27 cellular contexts compared by ENCODE assay signal in the genomic region with DNA sequence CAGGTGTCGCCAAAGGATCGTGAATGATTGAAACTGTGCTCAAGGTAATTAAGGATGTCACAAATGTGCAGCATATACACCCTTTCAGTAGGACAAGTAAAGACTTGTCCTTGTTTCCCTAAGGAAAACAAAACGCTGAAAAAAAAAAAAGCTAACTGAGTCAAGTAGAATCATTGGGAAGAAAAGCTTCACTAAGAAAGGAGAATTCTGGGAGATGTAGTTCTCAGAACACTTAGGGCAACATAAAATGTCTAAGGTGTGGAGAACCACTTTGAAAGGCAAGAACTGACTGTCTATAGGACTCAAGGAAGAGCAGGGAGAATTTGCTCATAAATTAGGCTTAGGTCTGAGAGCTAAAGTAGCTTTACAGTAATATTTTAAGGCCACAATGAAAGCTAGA. TPM values are rescaled to one million over a fixed set of nuclear protein-coding genes. Genes with fewer than 3 reads are reported as not detected.
DNase-seq lines count a peak whose midpoint lies in the region; ATAC-seq, FAIRE-seq and TF ChIP-seq lines count a peak whose summit lies in the region.
"Had no signal": no experiment of that assay in that cellular context is flagged by ENCODE, and none has a peak within 500 bp of the region (broad histone marks: within the 10 kb centered on the region; RNA-seq: fewer than 3 reads in every experiment).

No MANE protein-coding gene starts in this region.

- H2BK5ac ChIP-seq in H1 (ENCODE audit: low read depth, low read length) (peak overlapping the region; percentile 60; the same call in 1 of the 2 replicates), H9 (ENCODE audit: insufficient read length, low read length) (no peak overlapping the region)

- BruUV-seq in mammary epithelial cell (replicated peaks; lab: Mats Ljungman, UMichigan) (no TSS peak), MCF 10A (replicated peaks; lab: Mats Ljungman, UMichigan) (no TSS peak)

- H3K79me2 ChIP-seq in mammary epithelial cell (ENCODE audit: insufficient read depth, low read length): no peaks in the 10 kb centered on the region
- H3K79me2 ChIP-seq in H1 (ENCODE audit: control insufficient read depth in 1 of 2, insufficient read depth in 2 of 2, low read length in 2 of 2): no peaks in the 10 kb centered on the region
- H3K79me2 ChIP-seq in H9 (ENCODE audit: insufficient read depth, low read length): no peaks in the 10 kb centered on the region

- no peak overlapping the region for H4K91ac ChIP-seq in H1 (replicated peaks; ENCODE audit: insufficient read length, low read length)
- H4K91ac ChIP-seq in H9 (ENCODE audit: insufficient read length, low read depth, low read length): no peak overlapping the region

- H3K36me3 ChIP-seq in mammary epithelial cell (ENCODE audit: insufficient read depth, low read length) (no peaks in the 10 kb centered on the region), H1 (ENCODE audit: control insufficient read depth in 2 of 4, insufficient read depth in 4 of 4, low read length in 3 of 4) (no peaks in the 10 kb centered on the region)

- peak; percentile 0 for DNase-seq in mammary epithelial cell
- DNase-seq in MCF 10A (ENCODE audit: unreplicated experiment): no peak
- peak; percentile 85 for DNase-seq in NCI-H748 (lab: John Stamatoyannopoulos, UW; ENCODE audit: unreplicated experiment)
- DNase-seq in H1 (ENCODE audit: low read depth in 1 of 2, low spot score in 2 of 2): no peak
- no peak for DNase-seq in activated CD4-positive, alpha-beta T cell treated with anti-CD3 and anti-CD28 coated beads for 4 hours
- DNase-seq in H9: no peak
- DNase-seq: DMS79, EL, GDM1, MV-4-11, NCI-H1417 treated with DMSO at 0.1 percent for 48 hours, NCI-H1694 treated with DMSO at 0.1 percent for 48 hours, NCI-H2081, NCI-H446 treated with DMSO at 0.1 percent for 48 hours, SHP77 treated with DMSO at 0.1 percent for 48 hours, SW 1271, T-helper 17 cell had no signal

- no peak for TF ChIP-seq CTCF in mammary epithelial cell (conservative IDR thresholded peaks at IDR 0.05 in 1 of 2, IDR thresholded peaks at IDR 0.05 in 1 of 2; ENCODE audit: extremely low read depth in 1 of 2, insufficient read depth in 1 of 2, low read depth in 1 of 2, low read length in 2 of 2)
- no peak for TF ChIP-seq CTCF in MCF 10A (IDR thresholded peaks at IDR 0.05; ENCODE audit: unreplicated experiment)
- no peak for TF ChIP-seq CTCF in H1 (IDR thresholded peaks at IDR 0.05; ENCODE audit: control extremely low read depth in 1 of 3, insufficient read depth in 1 of 3, low read depth in 1 of 3, low read length in 3 of 3)
- no peak for TF ChIP-seq CTCF in H9 (conservative IDR thresholded peaks at IDR 0.05)

- H3K27ac ChIP-seq in mammary epithelial cell (ENCODE audit: insufficient read depth, low read depth, low read length) (no peak overlapping the region), H1 (ENCODE audit: low read depth, low read length) (no peak overlapping the region), H9 (ENCODE audit: insufficient read length, low read depth, low read length) (no peak overlapping the region)
- H3K27ac ChIP-seq: HL-60, SK-N-MC had no signal

- 59% methylated on average over 3 of the region's 3 CpGs for WGBS in mammary epithelial cell (ENCODE audit: low coverage, missing lambda C conversion rate)
- WGBS in H1 (ENCODE audit: extremely low coverage in 1 of 2, insufficient coverage in 1 of 2, insufficient read length in 1 of 2, insufficient replicate concordance in 2 of 2, low coverage in 1 of 2, low lambda C conversion rate in 2 of 2, missing lambda C conversion rate in 1 of 2), 2 experiments: 67% methylated on average over 3 of the region's 3 CpGs; no CpG with 5 or more reads in 1 of the 2 experiments
- no CpG with 5 or more reads among the region's 3 CpGs for WGBS in H9 (ENCODE audit: extremely low coverage, insufficient read length, low lambda C conversion rate)

- no peak overlapping the region for H2BK120ac ChIP-seq in H1 (replicated peaks; ENCODE audit: low read depth, low read length)
- H2BK120ac ChIP-seq in H9 (ENCODE audit: low read depth, low read length, poor library complexity, severe bottlenecking): no peak overlapping the region

- H3K23ac ChIP-seq in H1 (ENCODE audit: insufficient read length) (no peak overlapping the region), H9 (ENCODE audit: insufficient read length, low read depth, low read length) (no peak overlapping the region)

- H4K8ac ChIP-seq in H1 (ENCODE audit: extremely low read depth, insufficient read depth, low read length) (no peak overlapping the region), H9 (replicated peaks; ENCODE audit: insufficient read length, low read depth, low read length) (no peak overlapping the region)

- dilution Hi-C loops in mammary epithelial cell (cut with HindIII; ENCODE audit: low sequenced_read_pairs): no loop called here

- no peak overlapping the region for H2BK20ac ChIP-seq in H1 (ENCODE audit: low read length)
- H2BK20ac ChIP-seq in H9 (ENCODE audit: low read depth, low read length, poor library complexity, severe bottlenecking): no peak overlapping the region

- H2AK5ac ChIP-seq in H1 (ENCODE audit: low read depth, low read length) (no peak overlapping the region), H9 (ENCODE audit: insufficient read length, low read length) (no peak overlapping the region)

- H2BK12ac ChIP-seq in H1 (ENCODE audit: low read depth, low read length) (no peak overlapping the region), H9 (ENCODE audit: insufficient read length, low read depth, low read length) (no peak overlapping the region)

- H4K5ac ChIP-seq in H1 (ENCODE audit: insufficient read length, low read depth, low read length): no peak overlapping the region
- no peak overlapping the region for H4K5ac ChIP-seq in H9 (ENCODE audit: insufficient read length, low read depth, low read length)

- H3K9ac ChIP-seq in mammary epithelial cell (ENCODE audit: insufficient read depth, low read length) (no peak overlapping the region), H1 (replicated peaks in 1 of 4; ENCODE audit: extremely low read depth in 1 of 4, low read depth in 3 of 4, low read length in 3 of 4) (no peak overlapping the region), H9 (ENCODE audit: extremely low read depth, insufficient read length, low read length) (no peak overlapping the region)

- H3K79me1 ChIP-seq in H1 (ENCODE audit: low read depth, low read length) (no peaks in the 10 kb centered on the region), H9 (ENCODE audit: insufficient read depth, low read depth, low read length, poor library complexity, severe bottlenecking) (no peaks in the 10 kb centered on the region)

- H3K36me3 Mint-ChIP-seq in MCF 10A (ENCODE audit: insufficient read depth, unreplicated experiment): no peaks in the 10 kb centered on the region
- peaks cover 0 to 11% (median 0%) of the 10 kb centered on the region in 3 experiments; a peak in 2 of 7 replicates for H3K36me3 Mint-ChIP-seq in H9 (ENCODE audit: insufficient read depth in 1 of 3, low read depth in 3 of 3)

- H3K4me2 ChIP-seq in mammary epithelial cell (ENCODE audit: insufficient read depth, low read depth, low read length): no peak overlapping the region
- H3K4me2 ChIP-seq in H1 (ENCODE audit: insufficient read depth in 1 of 2, low read depth in 2 of 2, low read length in 2 of 2): no peak overlapping the region
- no peak overlapping the region for H3K4me2 ChIP-seq in H9 (ENCODE audit: insufficient read depth, insufficient read length, low read length)

- H3K27me3 Mint-ChIP-seq in MCF 10A (ENCODE audit: insufficient read depth, unreplicated experiment): no peaks in the 10 kb centered on the region
- H3K27me3 Mint-ChIP-seq in H9 (ENCODE audit: low read depth): no peaks in the 10 kb centered on the region
- H3K27me3 Mint-ChIP-seq: T-helper 17 cell had no signal

- H4K20me1 ChIP-seq in mammary epithelial cell (ENCODE audit: insufficient read depth, low read length) (no peaks in the 10 kb centered on the region), H1 (replicated peaks in 1 of 2; ENCODE audit: control insufficient read depth in 1 of 2, insufficient read depth in 2 of 2, low read length in 2 of 2) (no peaks in the 10 kb centered on the region), H9 (ENCODE audit: control insufficient read depth, insufficient read depth, insufficient read length) (no peaks in the 10 kb centered on the region)

- no peak for ATAC-seq in HG02885 (IDR thresholded peaks at IDR 0.05; ENCODE audit: poor library complexity, unreplicated experiment)
- ATAC-seq: Panc1, T-helper 17 cell had no signal

- H3K4me1 Mint-ChIP-seq in MCF 10A (ENCODE audit: insufficient read depth, unreplicated experiment) (no peaks in the 10 kb centered on the region), H9 (no peaks in the 10 kb centered on the region)
- H3K4me1 Mint-ChIP-seq: T-helper 17 cell had no signal

- H3K23me2 ChIP-seq in H1 (ENCODE audit: low read depth, low read length) (no peaks in the 10 kb centered on the region; the same call in 1 of the 2 replicates), H9 (ENCODE audit: insufficient read length, low read depth, low read length, poor library complexity, severe bottlenecking) (no peaks in the 10 kb centered on the region)

- TF ChIP-seq RAD21 in H1 (IDR thresholded peaks at IDR 0.05 in 1 of 2, conservative IDR thresholded peaks at IDR 0.05 in 1 of 2; ENCODE audit: low read depth in 2 of 2, low read length in 2 of 2): no peak

- no peak for TF ChIP-seq EP300 in H1 (IDR thresholded peaks at IDR 0.05; ENCODE audit: borderline replicate concordance in 1 of 2, low read depth in 2 of 2, low read length in 2 of 2)

- H3K4ac ChIP-seq in H1 (replicated peaks; ENCODE audit: insufficient read length, low read depth, low read length): no peak overlapping the region
- no peak overlapping the region for H3K4ac ChIP-seq in H9 (ENCODE audit: low read depth, low read length)

- H3K18ac ChIP-seq in H1 (ENCODE audit: extremely low read depth, low read length) (no peak overlapping the region), H9 (ENCODE audit: insufficient read length, low read depth, low read length) (no peak overlapping the region)

- H3K14ac ChIP-seq in H1 (ENCODE audit: insufficient read length) (no peak overlapping the region), H9 (ENCODE audit: insufficient read depth, low read length) (no peak overlapping the region)

- H3T11ph ChIP-seq in H9 (ENCODE audit: low read length): no peak overlapping the region

- in situ Hi-C loops in mammary epithelial cell (cut with MboI; ENCODE audit: low sequenced_read_pairs in 2 of 2): no loop called here

- H3K9me3 ChIP-seq in mammary epithelial cell (replicated peaks; ENCODE audit: insufficient read depth, low read length) (peaks cover 8% of the 10 kb centered on the region), H1 (ENCODE audit: insufficient read depth in 2 of 2, low read depth in 1 of 2, low read length in 1 of 2) (no peaks in the 10 kb centered on the region; a peak in 1 of 4 replicates), H9 (ENCODE audit: control insufficient read depth, low read depth, low read length) (no peaks in the 10 kb centered on the region)

- no peak for TF ChIP-seq POLR2A in H1 (IDR thresholded peaks at IDR 0.05; ENCODE audit: control extremely low read depth in 1 of 2, low read depth in 2 of 2, low read length in 2 of 2)

- no peak for FAIRE-seq in H1 (lab: Jason Lieb, UNC)
- FAIRE-seq: GM12891 had no signal

- POLR2A ChIA-PET in MCF 10A (lab: Yijun Ruan, JAX): interaction anchor here (0.8 to 1.6 kb wide), 4 partner anchors 9 to 24 kb away, joined by 3 to 6 read pairs (median 3); no protein-coding TSS in a partner anchor
- POLR2A ChIA-PET in H1 (lab: Charles Lee; ENCODE audit: partially characterized antibody): no interaction called here

- H3K56ac ChIP-seq in H1 (replicated peaks; ENCODE audit: insufficient read length, low read depth, low read length): no peak overlapping the region
- H3K56ac ChIP-seq in H9 (ENCODE audit: insufficient read length, low read depth, low read length): no peak overlapping the region

- no peaks in the 10 kb centered on the region for H3K27me3 ChIP-seq in mammary epithelial cell (ENCODE audit: insufficient read depth, low read length)
- no peaks in the 10 kb centered on the region; a peak in 1 of 7 replicates for H3K27me3 ChIP-seq in H1 (replicated peaks in 1 of 4; ENCODE audit: control insufficient read depth in 3 of 4, extremely low read depth in 1 of 4, insufficient read depth in 3 of 4, low read length in 3 of 4)
- no peaks in the 10 kb centered on the region for H3K27me3 ChIP-seq in H9 (ENCODE audit: insufficient read depth, low read length)

- H2BK15ac ChIP-seq in H1 (ENCODE audit: low read length): no peak overlapping the region
- no peak overlapping the region for H2BK15ac ChIP-seq in H9 (ENCODE audit: low read depth, low read length)

- intact Hi-C loops in mammary epithelial cell (cut with micrococcal nuclease): no loop called here
- intact Hi-C loops in MCF 10A (cut with micrococcal nuclease): no loop called here

- H3K4me3 ChIP-seq in mammary epithelial cell (replicated peaks in 1 of 3; ENCODE audit: insufficient read depth in 1 of 3, low read depth in 2 of 3, low read length in 3 of 3) (no peak overlapping the region), H1 (ENCODE audit: extremely low read depth in 1 of 4, insufficient read depth in 2 of 4, low read depth in 3 of 4, low read length in 4 of 4) (no peak overlapping the region)
- H3K4me3 ChIP-seq: SK-N-MC had no signal

- no peaks in the 10 kb centered on the region for H3K4me1 ChIP-seq in mammary epithelial cell (ENCODE audit: insufficient read depth, low read length)
- 0 out of 7 replicates have a peak, but pooled peaks cover 0 to 2% (median 0%) of the 10 kb centered on the region in 4 experiments for H3K4me1 ChIP-seq in H1 (replicated peaks in 1 of 4; ENCODE audit: control insufficient read depth in 3 of 4, insufficient read depth in 4 of 4, low read length in 3 of 4)
- no peaks in the 10 kb centered on the region for H3K4me1 ChIP-seq in H9 (ENCODE audit: insufficient read depth, low read length)

- peaks cover 37% of the 10 kb centered on the region for H3K9me3 Mint-ChIP-seq in MCF 10A (ENCODE audit: unreplicated experiment)
- H3K9me3 Mint-ChIP-seq in H9: peaks cover 19 to 25% of the 10 kb centered on the region in 2 experiments

- H2AFZ ChIP-seq in mammary epithelial cell (ENCODE audit: low read depth, low read length): no peak overlapping the region
- H2AFZ ChIP-seq in H1 (ENCODE audit: low read length): 0 out of 2 replicates have a peak overlapping the region, but pooled peaks have one; percentile 24
- H2AFZ ChIP-seq in H9 (ENCODE audit: low read length): no peak overlapping the region

- H3K4me3 Mint-ChIP-seq in MCF 10A (ENCODE audit: unreplicated experiment): no peak overlapping the region
- H3K4me3 Mint-ChIP-seq in H9: no peak overlapping the region
- H3K4me3 Mint-ChIP-seq: T-helper 17 cell had no signal

- H3K27ac Mint-ChIP-seq in MCF 10A (ENCODE audit: low read depth, unreplicated experiment) (no peak overlapping the region), H9 (no peak overlapping the region)
- H3K27ac Mint-ChIP-seq: T-helper 17 cell had no signal

- CTCF ChIA-PET in mammary epithelial cell (lab: Charles Lee; ENCODE audit: low non-redundant PET) (no interaction called here), MCF 10A (lab: Yijun Ruan, JAX) (interaction anchor here (0.6 to 1.9 kb wide), 12 partner anchors 56 to 1393 kb away, joined by 3 to 11 read pairs (median 4); no protein-coding TSS in a partner anchor), H1 (lab: Charles Lee; ENCODE audit: partially characterized antibody) (no interaction called here)

RNA-seq across cellular contexts. Expression of gene OR5T1, which starts 2.9 kb away (rescaled TPM):
- not detected for total RNA-seq in mammary epithelial cell
- not detected for polyA plus RNA-seq in mammary epithelial cell
- polyA minus RNA-seq in mammary epithelial cell: not detected
- total RNA-seq in MCF 10A (2022): not detected in 2 replicates
- total RNA-seq in H1 (2021; fragmentation: NEBNext Ultra II Directional; extraction: Animal tissue kit (Norgen Biotek cat#: 25700)): not detected in 2 replicates
- not detected in 2 replicates for polyA plus RNA-seq in H1 (2011; rRNA removed)
- not detected for polyA plus RNA-seq in H1 (2011; cell fraction: cytosol; rRNA removed)
- polyA plus RNA-seq in H1 (2011; cell fraction: nucleus; rRNA removed): not detected
- not detected in 4 replicates for polyA plus RNA-seq in H1 (2012, experiment 1 of 2)
- polyA plus RNA-seq in H1 (2012, experiment 2 of 2): not detected
- polyA plus RNA-seq in H1 (2013, experiment 1 of 2): not detected
- polyA plus RNA-seq in H1 (2013, experiment 2 of 2): not detected
- polyA minus RNA-seq in H1 (2011; rRNA and poly(A)+ RNA removed): not detected in 2 replicates
- not detected for polyA minus RNA-seq in H1 (2011; cell fraction: cytosol; rRNA and poly(A)+ RNA removed)
- not detected for polyA minus RNA-seq in H1 (2011; cell fraction: nucleus; rRNA and poly(A)+ RNA removed)
- not detected in 2 replicates for total RNA-seq in H9 (2021)
- total RNA-seq: A172, H4, M059J, OCI-LY7, T-helper 17 cell had no signal
- polyA plus RNA-seq: BJ had no signal

RNA-seq across cellular contexts. Expression of gene OR5T3, which starts 19.0 kb away (rescaled TPM):
- total RNA-seq in mammary epithelial cell (not detected), MCF 10A (2022) (not detected in 2 replicates), H9 (2021) (not detected in 2 replicates)
- polyA plus RNA-seq in mammary epithelial cell (not detected), H1 (2011; rRNA removed) (not detected in 2 replicates)
- not detected for polyA minus RNA-seq in mammary epithelial cell
- not detected in 2 replicates for total RNA-seq in H1 (2021; fragmentation: NEBNext Ultra II Directional; extraction: Animal tissue kit (Norgen Biotek cat#: 25700))
- polyA plus RNA-seq in H1 (2011; cell fraction: cytosol; rRNA removed): not detected
- not detected for polyA plus RNA-seq in H1 (2011; cell fraction: nucleus; rRNA removed)
- not detected in 4 replicates for polyA plus RNA-seq in H1 (2012, experiment 1 of 2)
- not detected for polyA plus RNA-seq in H1 (2012, experiment 2 of 2)
- not detected for polyA plus RNA-seq in H1 (2013, experiment 1 of 2)
- polyA plus RNA-seq in H1 (2013, experiment 2 of 2): not detected
- not detected in 2 replicates for polyA minus RNA-seq in H1 (2011; rRNA and poly(A)+ RNA removed)
- polyA minus RNA-seq in H1 (2011; cell fraction: cytosol; rRNA and poly(A)+ RNA removed): not detected
- not detected for polyA minus RNA-seq in H1 (2011; cell fraction: nucleus; rRNA and poly(A)+ RNA removed)
- total RNA-seq: A172, H4, M059J, OCI-LY7, T-helper 17 cell had no signal
- polyA plus RNA-seq: BJ had no signal

RNA-seq across cellular contexts. Expression of gene OR8H1, which starts 21.0 kb away (rescaled TPM):
- not detected for total RNA-seq in mammary epithelial cell
- not detected for polyA plus RNA-seq in mammary epithelial cell
- not detected for polyA minus RNA-seq in mammary epithelial cell
- total RNA-seq in MCF 10A (2022): not detected in 2 replicates
- not detected in 2 replicates for total RNA-seq in H1 (2021; fragmentation: NEBNext Ultra II Directional; extraction: Animal tissue kit (Norgen Biotek cat#: 25700))
- polyA plus RNA-seq in H1 (2011; rRNA removed): not detected in 2 replicates
- not detected for polyA plus RNA-seq in H1 (2011; cell fraction: cytosol; rRNA removed)
- not detected for polyA plus RNA-seq in H1 (2011; cell fraction: nucleus; rRNA removed)
- polyA plus RNA-seq in H1 (2012, experiment 1 of 2): not detected in 4 replicates
- polyA plus RNA-seq in H1 (2012, experiment 2 of 2): not detected
- not detected for polyA plus RNA-seq in H1 (2013, experiment 1 of 2)
- polyA plus RNA-seq in H1 (2013, experiment 2 of 2): not detected
- not detected in 2 replicates for polyA minus RNA-seq in H1 (2011; rRNA and poly(A)+ RNA removed)
- not detected for polyA minus RNA-seq in H1 (2011; cell fraction: cytosol; rRNA and poly(A)+ RNA removed)
- polyA minus RNA-seq in H1 (2011; cell fraction: nucleus; rRNA and poly(A)+ RNA removed): not detected
- total RNA-seq in H9 (2021): not detected in 2 replicates
- total RNA-seq: A172, H4, M059J, OCI-LY7, T-helper 17 cell had no signal
- polyA plus RNA-seq: BJ had no signal

RNA-seq across cellular contexts. Expression of gene OR5T2, which starts 37.0 kb away (rescaled TPM):
- not detected for total RNA-seq in mammary epithelial cell
- polyA plus RNA-seq in mammary epithelial cell: not detected
- not detected for polyA minus RNA-seq in mammary epithelial cell
- not detected in 2 replicates for total RNA-seq in MCF 10A (2022)
- total RNA-seq in H1 (2021; fragmentation: NEBNext Ultra II Directional; extraction: Animal tissue kit (Norgen Biotek cat#: 25700)): not detected in 2 replicates
- polyA plus RNA-seq in H1 (2011; rRNA removed): not detected in 2 replicates
- not detected for polyA plus RNA-seq in H1 (2011; cell fraction: cytosol; rRNA removed)
- not detected for polyA plus RNA-seq in H1 (2011; cell fraction: nucleus; rRNA removed)
- polyA plus RNA-seq in H1 (2012, experiment 1 of 2): not detected in 4 replicates
- not detected for polyA plus RNA-seq in H1 (2012, experiment 2 of 2)
- polyA plus RNA-seq in H1 (2013, experiment 1 of 2): not detected
- not detected for polyA plus RNA-seq in H1 (2013, experiment 2 of 2)
- not detected in 2 replicates for polyA minus RNA-seq in H1 (2011; rRNA and poly(A)+ RNA removed)
- not detected for polyA minus RNA-seq in H1 (2011; cell fraction: cytosol; rRNA and poly(A)+ RNA removed)
- polyA minus RNA-seq in H1 (2011; cell fraction: nucleus; rRNA and poly(A)+ RNA removed): not detected
- total RNA-seq in H9 (2021): not detected in 2 replicates
- total RNA-seq: A172, H4, M059J, OCI-LY7, T-helper 17 cell had no signal
- polyA plus RNA-seq: BJ had no signal

RNA-seq across cellular contexts. Expression of gene OR8K3, which starts 43.9 kb away (rescaled TPM):
- not detected for total RNA-seq in mammary epithelial cell
- polyA plus RNA-seq in mammary epithelial cell: not detected
- not detected for polyA minus RNA-seq in mammary epithelial cell
- total RNA-seq in MCF 10A (2022): not detected in 2 replicates
- total RNA-seq in H1 (2021; fragmentation: NEBNext Ultra II Directional; extraction: Animal tissue kit (Norgen Biotek cat#: 25700)): not detected in 2 replicates
- not detected in 2 replicates for polyA plus RNA-seq in H1 (2011; rRNA removed)
- not detected for polyA plus RNA-seq in H1 (2011; cell fraction: cytosol; rRNA removed)
- not detected for polyA plus RNA-seq in H1 (2011; cell fraction: nucleus; rRNA removed)
- not detected in 4 replicates for polyA plus RNA-seq in H1 (2012, experiment 1 of 2)
- not detected for polyA plus RNA-seq in H1 (2012, experiment 2 of 2)
- not detected for polyA plus RNA-seq in H1 (2013, experiment 1 of 2)
- not detected for polyA plus RNA-seq in H1 (2013, experiment 2 of 2)
- polyA minus RNA-seq in H1 (2011; rRNA and poly(A)+ RNA removed): not detected in 2 replicates
- not detected for polyA minus RNA-seq in H1 (2011; cell fraction: cytosol; rRNA and poly(A)+ RNA removed)
- not detected for polyA minus RNA-seq in H1 (2011; cell fraction: nucleus; rRNA and poly(A)+ RNA removed)
- total RNA-seq in H9 (2021): not detected in 2 replicates
- total RNA-seq: A172, H4, M059J, OCI-LY7, T-helper 17 cell had no signal
- polyA plus RNA-seq: BJ had no signal

Comparison
In these comparisons a context has a peak if more than half of its experiments do, and no peak if none do; other contexts are left out.
1. DNase-seq: peak in mammary epithelial cell (single experiment) and NCI-H748 (single experiment); none in MCF 10A (single experiment), H1 (0 of 2), activated CD4-positive, alpha-beta T cell treated with anti-CD3 and anti-CD28 coated beads for 4 hours (0 of 2) and H9 (single experiment).